In genomic region chr3:172040078-172040975, GRCh38 we compare ENCODE assay signal across 8 cellular contexts. TPM values are rescaled to one million over a fixed set of nuclear protein-coding genes. Genes with fewer than 3 reads are reported as not detected.
A peak's percentile ranks its signal among the peaks of the same experiment; 100 is the strongest.
DNase-seq lines count a peak whose midpoint lies in the region; ATAC-seq, FAIRE-seq and TF ChIP-seq lines count a peak whose summit lies in the region.

No MANE protein-coding gene starts in this region.

- peaks cover 24% of the 10 kb centered on the region for H3K36me3 ChIP-seq in SJCRH30
- H3K36me3 ChIP-seq in heart left ventricle = peaks cover 0 to 4% (median 0%) of the 10 kb centered on the region in 9 donors
- no peaks in the 10 kb centered on the region for H3K36me3 ChIP-seq in parathyroid adenoma (ENCODE audit: control insufficient read depth, insufficient read depth, low read length)

- H3K4me3 Mint-ChIP-seq in CD14-positive monocyte = peak overlapping the region; percentile 90 to 93

- intact Hi-C loops in CD14-positive monocyte (cut with micrococcal nuclease) = loop anchor here in 1 of 2 donors (5.0 kb wide), 1 partner anchor 67 kb away; no protein-coding TSS in a partner anchor
- intact Hi-C loops in heart left ventricle (cut with DNase I) = loop anchor here (2.0 to 10.0 kb wide), 18 partner anchors 42 to 393 kb away; no protein-coding TSS in a partner anchor

- peak; percentile 27 to 80 for TF ChIP-seq POLR2A in heart left ventricle (IDR thresholded peaks at IDR 0.05)

- H3K27ac ChIP-seq in SJCRH30 (peak overlapping the region; percentile 95), heart left ventricle (peak overlapping the region; percentile 97 to 100 (median 99)), parathyroid adenoma (peak overlapping the region; percentile 91)

- peaks cover 0 to 1% (median 0%) of the 10 kb centered on the region in 3 donors for H3K27me3 Mint-ChIP-seq in CD14-positive monocyte (ENCODE audit: low read depth in 3 of 3)

- 0 to 1% (median 0%) methylated on average over 22 to 103 of the region's 103 CpGs for WGBS in heart left ventricle, 4 donors

- H3K4me1 ChIP-seq in SJCRH30 = peaks cover 7% of the 10 kb centered on the region; the same call in 1 of the 2 replicates
- H3K4me1 ChIP-seq in heart left ventricle = peaks cover 0 to 53% (median 40%) of the 10 kb centered on the region in 12 donors
- H3K4me1 ChIP-seq in parathyroid adenoma = no peaks in the 10 kb centered on the region

- TF ChIP-seq CTCF in CD14-positive monocyte (IDR thresholded peaks at IDR 0.05) = peak; percentile 19
- TF ChIP-seq CTCF in heart left ventricle (IDR thresholded peaks at IDR 0.05) = peak in 6 of 12 donors; percentile 4 to 50 (median 32)
- TF ChIP-seq CTCF in parathyroid adenoma (IDR thresholded peaks at IDR 0.05) = no peak

- FAIRE-seq in HTR-8/SVneo (lab: Jason Lieb, UNC) = no peak

- H3K79me2 ChIP-seq in parathyroid adenoma = no peaks in the 10 kb centered on the region

- ATAC-seq in GM19351 (IDR thresholded peaks at IDR 0.05; ENCODE audit: unreplicated experiment) (peak; percentile 24), heart left ventricle (peak; percentile 78 to 92 (median 86))

- peaks cover 0 to 2% (median 0%) of the 10 kb centered on the region in 7 donors for H3K9me3 Mint-ChIP-seq in CD14-positive monocyte

- H3K4me3 ChIP-seq in SJCRH30 = peak overlapping the region; percentile 88
- H3K4me3 ChIP-seq in heart left ventricle = peak overlapping the region; percentile 65 to 100 (median 92)
- peak overlapping the region; percentile 87 for H3K4me3 ChIP-seq in parathyroid adenoma (ENCODE audit: low read depth, low read length)

- peaks cover 61% of the 10 kb centered on the region for H3K4me1 Mint-ChIP-seq in CD14-positive monocyte

- no peaks in the 10 kb centered on the region for H3K27me3 ChIP-seq in SJCRH30
- H3K27me3 ChIP-seq in heart left ventricle = no peaks in the 10 kb centered on the region
- no peaks in the 10 kb centered on the region for H3K27me3 ChIP-seq in parathyroid adenoma (ENCODE audit: control insufficient read depth, insufficient read depth, low read length)

- DNase-seq in CD14-positive monocyte (ENCODE audit: low spot score) = peak; percentile 67
- DNase-seq in HTR-8/SVneo (ENCODE audit: insufficient read length, low spot score) = peak; percentile 66
- peak; percentile 65 to 67 for DNase-seq in SJCRH30
- peak in 40 of 56 donors; percentile 11 to 67 (median 42) for DNase-seq in amygdala (lab: John Stamatoyannopoulos, UW)
- DNase-seq in heart left ventricle = peak; percentile 89 to 94 (median 90)
- no peak for DNase-seq in GM19240 (ENCODE audit: insufficient read length, low spot score)

- peak overlapping the region; percentile 86 for H3K9ac ChIP-seq in parathyroid adenoma

- peaks cover 0 to 13% of the 10 kb centered on the region in 2 donors for H3K36me3 Mint-ChIP-seq in CD14-positive monocyte

- peak overlapping the region; percentile 77 for H3K4me2 ChIP-seq in parathyroid adenoma (ENCODE audit: low read length)

- H2AFZ ChIP-seq in parathyroid adenoma = peak overlapping the region; percentile 90

- peak overlapping the region; percentile 90 to 97 (median 94) for H3K27ac Mint-ChIP-seq in CD14-positive monocyte

- H3K9me3 ChIP-seq in SJCRH30 (replicated peaks) (no peaks in the 10 kb centered on the region), heart left ventricle (no peaks in the 10 kb centered on the region), parathyroid adenoma (ENCODE audit: control insufficient read depth, low read length) (no peaks in the 10 kb centered on the region)

RNA-seq across cellular contexts. Expression of gene FNDC3B, which starts 0.9 kb away (rescaled TPM):
- polyA plus RNA-seq in CD14-positive monocyte (10 to 100 TPM; 25.7 to 36.1 TPM), heart left ventricle (10 to 100 TPM in 1 of 2 donors, 1 to 10 TPM in 1; 9.4 to 35.8 TPM)
- 57.2 and 62.3 TPM in 2 replicates for total RNA-seq in SJCRH30 (2014; rRNA removed; shearing (Covaris generic))
- total RNA-seq in heart left ventricle = 100 to 1,000 TPM in 3 of 9 donors, 10 to 100 TPM in 6; 59.1 to 113 (median 79.0) TPM
